ENCODE assay signal across 25 cellular contexts in the genomic region with DNA sequence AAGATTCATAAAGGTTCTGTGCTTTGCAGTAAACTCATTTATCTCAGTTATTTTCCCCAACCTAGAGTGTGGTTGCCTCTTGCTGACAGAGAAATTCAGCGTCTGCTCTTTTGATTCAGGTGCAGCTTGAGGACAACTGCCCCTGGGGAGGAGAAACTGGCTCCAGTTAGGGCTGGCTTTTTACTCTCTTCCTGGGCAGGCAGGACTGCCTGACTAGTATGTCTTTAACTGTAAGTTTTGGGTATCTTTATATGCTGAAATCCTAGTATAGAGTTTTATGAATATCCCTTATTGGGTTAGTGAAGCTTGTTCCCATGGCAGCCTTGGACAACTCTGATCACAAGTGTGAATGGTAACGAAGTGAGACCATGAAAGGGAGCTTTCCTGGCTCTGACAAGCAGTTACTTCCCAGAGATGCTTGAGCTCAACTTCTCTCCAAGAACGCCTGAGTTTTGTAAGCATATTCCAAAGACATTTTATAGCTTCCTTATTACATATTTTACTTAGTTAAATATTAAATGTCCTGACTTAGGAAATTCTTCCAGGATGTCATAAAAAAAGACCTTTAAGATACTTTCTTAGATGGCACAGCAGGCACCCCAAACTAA. TPM values are rescaled to one million over a fixed set of nuclear protein-coding genes. Genes with fewer than 3 reads are reported as not detected.
"Had no signal": no experiment of that assay in that cellular context is flagged by ENCODE, and none has a peak within 500 bp of the region (broad histone marks: within the 10 kb centered on the region; RNA-seq: fewer than 3 reads in every experiment).

No MANE protein-coding gene starts in this region.

- H3K27me3 ChIP-seq: ascending aorta, body of pancreas had no signal

- H3K27ac ChIP-seq: ascending aorta, body of pancreas, WERI-Rb-1 had no signal

- H3K4me3 ChIP-seq: ascending aorta, body of pancreas had no signal

- H3K4me1 ChIP-seq: ascending aorta, body of pancreas had no signal

- H3K9me3 ChIP-seq: body of pancreas had no signal

- H3K4me1 Mint-ChIP-seq: activated naive CD4-positive, alpha-beta T cell treated with anti-CD3 and anti-CD28 coated beads, Interleukin-2, amount 50 U/mL, for 24 hours; central memory CD8-positive, alpha-beta T cell had no signal

- DNase-seq: activated CD4-positive, alpha-beta T cell treated with anti-CD3 and anti-CD28 coated beads for 36 hours; activated CD4-positive, alpha-beta T cell treated with anti-CD3 and anti-CD28 coated beads, Interleukin-2, amount 50 U/mL, for 1 hour; activated CD8-positive, alpha-beta memory T cell treated with anti-CD3 and anti-CD28 coated beads, Interleukin-2, amount 50 U/mL, for 48 hours; activated CD8-positive, alpha-beta T cell treated with anti-CD3 and anti-CD28 coated beads, Interleukin-2, amount 10 ng/mL, durations not matched to agents 7 days and 5 days; activated effector memory CD4-positive, alpha-beta T cell treated with Interleukin-2 at 50 U/mL for 16 hours; activated naive CD4-positive, alpha-beta T cell; activated T-cell treated with anti-CD3 and anti-CD28 coated beads, Interleukin-2, amount 50 U/mL, for 1 hour; body of pancreas; KG1; NCI-H1092; NCI-H1417; NCI-H1694; NCI-H2029; NCI-H2107; NCI-H345; NCI-H510A; NCI-H526 treated with DMSO at 0.1 percent for 48 hours; NCI-H82; SIG-M5; T-helper 1 cell; WERI-Rb-1 had no signal

- H3K9me3 Mint-ChIP-seq: central memory CD8-positive, alpha-beta T cell had no signal

- H3K27ac Mint-ChIP-seq: activated CD4-positive, alpha-beta T cell treated with anti-CD3 and anti-CD28 coated beads for 36 hours; activated CD8-positive, alpha-beta T cell treated with anti-CD3 and anti-CD28 coated beads, Interleukin-2, amount 10 ng/mL, durations not matched to agents 7 days and 5 days; activated naive CD4-positive, alpha-beta T cell treated with anti-CD3 and anti-CD28 coated beads, Interleukin-2, amount 50 U/mL, for 24 hours; activated T-helper 1 cell treated with anti-CD3 and anti-CD28 coated beads, Interleukin-12 subunit alpha, Interleukin-12 subunit beta, Interleukin-2, Interleukin-4 antibody, amounts not matched to agents 30 ng/mL and 10 ng/mL and 1 ng/mL, durations not matched to agents 14 hours and 24 hours and 36 hours had no signal

- H3K4me3 Mint-ChIP-seq: activated CD4-positive, alpha-beta T cell treated with anti-CD3 and anti-CD28 coated beads for 36 hours; activated CD8-positive, alpha-beta T cell treated with anti-CD3 and anti-CD28 coated beads, Interleukin-2, amount 10 ng/mL, durations not matched to agents 7 days and 5 days; activated naive CD4-positive, alpha-beta T cell treated with anti-CD3 and anti-CD28 coated beads, Interleukin-2, amount 50 U/mL, for 24 hours; activated T-helper 1 cell treated with anti-CD3 and anti-CD28 coated beads, Interleukin-12 subunit alpha, Interleukin-12 subunit beta, Interleukin-2, Interleukin-4 antibody, amounts not matched to agents 30 ng/mL and 10 ng/mL and 1 ng/mL, durations not matched to agents 14 hours and 24 hours and 36 hours; central memory CD8-positive, alpha-beta T cell had no signal

- ATAC-seq: activated CD4-positive, alpha-beta T cell treated with anti-CD3 and anti-CD28 coated beads for 36 hours; activated CD8-positive, alpha-beta T cell treated with anti-CD3 and anti-CD28 coated beads, Interleukin-2, amount 10 ng/mL, durations not matched to agents 7 days and 5 days; body of pancreas had no signal

- H3K27me3 Mint-ChIP-seq: activated CD4-positive, alpha-beta T cell treated with anti-CD3 and anti-CD28 coated beads for 36 hours; activated naive CD4-positive, alpha-beta T cell treated with anti-CD3 and anti-CD28 coated beads, Interleukin-2, amount 50 U/mL, for 24 hours; central memory CD8-positive, alpha-beta T cell had no signal

RNA-seq across cellular contexts. Expression of gene CCNB2, which starts 27.1 kb away (rescaled TPM):
- total RNA-seq: ascending aorta had no signal
